29 cellular contexts compared by ENCODE assay signal in genomic region chrX:9961750-9962149, GRCh38. TPM values are rescaled to one million over a fixed set of nuclear protein-coding genes. Genes with fewer than 3 reads are reported as not detected.
"Had no signal": no experiment of that assay in that cellular context is flagged by ENCODE, and none has a peak within 500 bp of the region (broad histone marks: within the 10 kb centered on the region; RNA-seq: fewer than 3 reads in every experiment).

No MANE protein-coding gene starts in this region.

- H3K27ac ChIP-seq: stomach, suprapubic skin, thoracic aorta, thyroid gland, tibial artery, tibial nerve, transverse colon, upper lobe of left lung, uterus, vagina had no signal

- ATAC-seq: stimulated activated effector memory CD8-positive, alpha-beta T cell treated with anti-CD3 and anti-CD28 coated beads, Interleukin-12 subunit alpha, Interleukin-12 subunit beta, amount 100 ng/mL, for 72 hours; stimulated activated memory B cell treated with anti-CD40 and anti-IgM and Interleukin-4, amounts not matched to agents 10 μg/mL and 1 μg/mL and 100 μg/mL, for 72 hours; stimulated activated naive B cell treated with anti-CD40 and anti-IgM and Interleukin-4, amounts not matched to agents 10 μg/mL and 1 μg/mL and 100 μg/mL, for 72 hours; stimulated activated naive CD8-positive, alpha-beta T cell treated with anti-CD3 and anti-CD28 coated beads, Interleukin-15, amount 100 ng/mL, for 72 hours; stimulated activated naive CD8-positive, alpha-beta T cell treated with anti-CD3 and anti-CD28 coated beads, Interleukin-15, Interleukin-2, amounts not matched to agents 100 U/mL and 50 U/mL, for 24 hours had no signal

- H3K4me3 ChIP-seq: stomach, suprapubic skin, thoracic aorta, thyroid gland, tibial artery, tibial nerve, transverse colon, upper lobe of left lung, uterus, vagina had no signal

- DNase-seq: stimulated activated CD4-positive, alpha-beta T cell treated with anti-CD3 and anti-CD28 coated beads, Interleukin-2, amount 100 ng/mL, for 24 hours; stimulated activated CD4-positive, alpha-beta T cell treated with anti-CD3 and anti-CD28 coated beads, Interleukin-2, amount 100 ng/mL, for 48 hours; stimulated activated CD4-positive, alpha-beta T cell treated with anti-CD3 and anti-CD28 coated beads, Interleukin-4, amount 100 ng/mL, for 1 hour; stimulated activated CD4-positive, alpha-beta T cell treated with anti-CD3 and anti-CD28 coated beads, Interleukin-4, amount 100 ng/mL, for 24 hours; stimulated activated CD4-positive, alpha-beta T cell treated with anti-CD3 and anti-CD28 coated beads, Interleukin-4, amount 100 ng/mL, for 4 hours; stimulated activated CD8-positive, alpha-beta memory T cell treated with anti-CD3 and anti-CD28 coated beads, Interleukin-4, amount 100 ng/mL, for 48 hours; stimulated activated naive B cell treated with anti-CD40 and anti-IgM and Interleukin-4, amounts not matched to agents 10 μg/mL and 1 μg/mL and 100 μg/mL, for 72 hours; stimulated activated naive CD4-positive, alpha-beta T cell; stimulated activated naive CD4-positive, alpha-beta T cell treated with Interleukin-2 at 50 U/mL for 16 hours; stimulated activated naive CD8-positive, alpha-beta T cell treated with anti-CD3 and anti-CD28 coated beads, Interleukin-15, amount 100 ng/mL, for 72 hours; stimulated activated naive CD8-positive, alpha-beta T cell treated with anti-CD3 and anti-CD28 coated beads, Interleukin-15, Interleukin-2, amounts not matched to agents 100 U/mL and 50 U/mL, for 24 hours; stomach; substantia nigra; thyroid gland; tibial artery; transverse colon; trophoblast cell; upper lobe of left lung; uterus had no signal

- H3K36me3 ChIP-seq: stomach, suprapubic skin, thoracic aorta, thyroid gland, tibial artery, tibial nerve, transverse colon, upper lobe of left lung, uterus, vagina had no signal

- H3K4me1 ChIP-seq: stomach, suprapubic skin, thyroid gland, tibial artery, tibial nerve, transverse colon, upper lobe of left lung, uterus, vagina had no signal

- H3K9me3 ChIP-seq: suprapubic skin, thoracic aorta, thyroid gland, tibial artery, tibial nerve, transverse colon, upper lobe of left lung, uterus, vagina had no signal

- H3K27me3 ChIP-seq: stomach, suprapubic skin, thyroid gland, tibial artery, tibial nerve, transverse colon, upper lobe of left lung, uterus, vagina had no signal

- FAIRE-seq: urothelium cell line had no signal

RNA-seq across cellular contexts. Expression of gene CLDN34, which starts 5.4 kb away (rescaled TPM):
- total RNA-seq: subcutaneous adipose tissue, temporal lobe, thoracic aorta, tibial nerve, vagina had no signal
- polyA plus RNA-seq: urinary bladder had no signal
